35 cellular contexts compared by ENCODE assay signal in genomic region chr2:47990503-47990902, GRCh38.
DNase-seq lines count a peak whose midpoint lies in the region; ATAC-seq, FAIRE-seq and TF ChIP-seq lines count a peak whose summit lies in the region.
"Had no signal": no experiment of that assay in that cellular context is flagged by ENCODE, and none has a peak within 500 bp of the region (broad histone marks: within the 10 kb centered on the region; RNA-seq: fewer than 3 reads in every experiment).

No MANE protein-coding gene starts in this region.

- H3K9me3 ChIP-seq in HepG2 (ENCODE audit: low read length) (no peaks in the 10 kb centered on the region), right lobe of liver (no peaks in the 10 kb centered on the region), HEK293 (ENCODE audit: control insufficient read depth, insufficient read depth, low read depth, low read length) (no peaks in the 10 kb centered on the region), K562 (replicated peaks; ENCODE audit: control insufficient read depth, insufficient read depth, low read depth, low read length) (no peaks in the 10 kb centered on the region), sigmoid colon (no peaks in the 10 kb centered on the region)
- H3K9me3 ChIP-seq: A549, BE2C, BLaER1, Caco-2 had no signal

- TF ChIP-seq EP300 in HepG2 (IDR thresholded peaks at IDR 0.05; ENCODE audit: low read depth in 2 of 2, low read length in 2 of 2): no peak
- TF ChIP-seq EP300 in HepG2 (CRISPR knock-in tag; IDR thresholded peaks at IDR 0.05; ENCODE audit: borderline replicate concordance): no peak
- no peak for TF ChIP-seq EP300 in K562 (IDR thresholded peaks at IDR 0.05; ENCODE audit: low read length)
- no peak for TF ChIP-seq EP300 in sigmoid colon (IDR thresholded peaks at IDR 0.05)

- TF ChIP-seq CTCF in HepG2 (CRISPR knock-in tag; IDR thresholded peaks at IDR 0.05) (no peak), right lobe of liver (IDR thresholded peaks at IDR 0.05) (no peak), HEK293 (tag by site-specific recombination; IDR thresholded peaks at IDR 0.05) (no peak), K562 (IDR thresholded peaks at IDR 0.05 in 2 of 3, conservative IDR thresholded peaks at IDR 0.05 in 1 of 3; ENCODE audit: insufficient read depth in 2 of 3, low read depth in 1 of 3, low read length in 3 of 3) (no peak), sigmoid colon (IDR thresholded peaks at IDR 0.05) (no peak)

- H3K4me1 ChIP-seq in HepG2 (ENCODE audit: insufficient read depth, low read length) (no peaks in the 10 kb centered on the region), right lobe of liver (no peaks in the 10 kb centered on the region), HEK293 (ENCODE audit: control insufficient read depth, insufficient read depth, low read length) (no peaks in the 10 kb centered on the region), K562 (replicated peaks in 1 of 2; ENCODE audit: control insufficient read depth in 2 of 2, insufficient read depth in 2 of 2, low read length in 2 of 2) (no peaks in the 10 kb centered on the region), sigmoid colon (no peaks in the 10 kb centered on the region)
- H3K4me1 ChIP-seq: A549, BE2C, BLaER1, Caco-2 had no signal

- H3K36me3 ChIP-seq in HepG2 (replicated peaks in 1 of 2; ENCODE audit: control insufficient read depth in 1 of 2, insufficient read depth in 2 of 2, low read length in 2 of 2): no peaks in the 10 kb centered on the region
- H3K36me3 ChIP-seq in right lobe of liver: no peaks in the 10 kb centered on the region
- no peaks in the 10 kb centered on the region for H3K36me3 ChIP-seq in HEK293 (ENCODE audit: control insufficient read depth in 2 of 2, insufficient read depth in 1 of 2, low read length in 2 of 2)
- H3K36me3 ChIP-seq in K562 (ENCODE audit: control insufficient read depth, insufficient read depth, low read length): no peaks in the 10 kb centered on the region
- no peaks in the 10 kb centered on the region for H3K36me3 ChIP-seq in sigmoid colon
- H3K36me3 ChIP-seq: BE2C; BLaER1; BLaER1 treated with 17β-estradiol and CSF1 and Interleukin-3, amounts not matched to agents 10 nM and 100 nM had no signal

- POLR2A ChIA-PET in HepG2 (lab: Yijun Ruan, JAX): no interaction called here
- POLR2A ChIA-PET in HEK293 (lab: Yijun Ruan, JAX): no interaction called here
- POLR2A ChIA-PET in K562 (lab: Yijun Ruan, JAX): no interaction called here

- FAIRE-seq in HepG2 (lab: Jason Lieb, UNC): peak; percentile 18
- peak; percentile 44 for FAIRE-seq in HTR-8/SVneo (lab: Jason Lieb, UNC)
- FAIRE-seq in K562 (lab: Jason Lieb, UNC): no peak
- FAIRE-seq: A204.1, A549, D721Med had no signal

- CTCF ChIA-PET in HepG2 (lab: Yijun Ruan, JAX; ENCODE audit: low intra/inter-chr PET ratio, low total read pairs) (no interaction called here), HEK293 (lab: Yijun Ruan, JAX) (no interaction called here), K562 (lab: Yijun Ruan, JAX; ENCODE audit: low intra/inter-chr PET ratio) (no interaction called here)

- WGBS in HepG2 (ENCODE audit: low lambda C conversion rate): 29% methylated on average over 2 of the region's 2 CpGs
- WGBS in right lobe of liver (ENCODE audit: insufficient coverage, low coverage, low lambda C conversion rate, missing lambda C conversion rate): 90% methylated on average over 2 of the region's 2 CpGs
- WGBS in K562 (ENCODE audit: insufficient coverage, low coverage, missing lambda C conversion rate): 0% methylated on average over 2 of the region's 2 CpGs
- WGBS in sigmoid colon, 2 donors: 96% methylated on average over 2 of the region's 2 CpGs

- TF ChIP-seq RAD21 in HepG2 (CRISPR knock-in tag; IDR thresholded peaks at IDR 0.05) (no peak), K562 (CRISPR knock-in tag; conservative IDR thresholded peaks at IDR 0.05 in 1 of 2, IDR thresholded peaks at IDR 0.05 in 1 of 2) (no peak)

- intact Hi-C loops in HepG2 (cut with micrococcal nuclease; ENCODE audit: unreplicated experiment): no loop called here
- intact Hi-C loops in right lobe of liver (cut with DNase I): no loop called here
- intact Hi-C loops in K562 (cut with micrococcal nuclease): no loop called here
- intact Hi-C loops in sigmoid colon (cut with DNase I): no loop called here

- H3K4me3 ChIP-seq in HepG2 (replicated peaks in 1 of 3; ENCODE audit: insufficient read depth in 1 of 3, low read depth in 2 of 3, low read length in 3 of 3) (no peak overlapping the region), right lobe of liver (no peak overlapping the region), HEK293 (ENCODE audit: low read depth, low read length) (no peak overlapping the region), K562 (no peak overlapping the region), sigmoid colon (no peak overlapping the region)
- H3K4me3 ChIP-seq: A549; BLaER1; BLaER1 treated with 17β-estradiol and CSF1 and Interleukin-3, amounts not matched to agents 10 nM and 100 nM had no signal

- no peaks in the 10 kb centered on the region for H3K9me1 ChIP-seq in K562 (ENCODE audit: control insufficient read depth, insufficient read depth, low read length)

- TF ChIP-seq POLR2A in HepG2 (IDR thresholded peaks at IDR 0.05; ENCODE audit: insufficient read depth in 1 of 2, low read depth in 2 of 2, low read length in 2 of 2) (no peak), right lobe of liver (IDR thresholded peaks at IDR 0.05) (no peak), K562 (conservative IDR thresholded peaks at IDR 0.05) (no peak), sigmoid colon (IDR thresholded peaks at IDR 0.05) (no peak)

- no peak for ATAC-seq in HepG2
- ATAC-seq in right lobe of liver: no peak
- no peak for ATAC-seq in K562
- ATAC-seq: A549; CD8-positive, alpha-beta T cell had no signal

- H2AFZ ChIP-seq in HepG2 (ENCODE audit: low read length) (no peak overlapping the region), K562 (ENCODE audit: low read depth, low read length) (no peak overlapping the region)

- in situ Hi-C loops in HepG2 (cut with HindIII; ENCODE audit: extremely low pct_ligation_motif_present, low pct_unique_long_range_greater_than_20kb): no loop called here
- in situ Hi-C loops in K562 (cut with MboI): no loop called here

- H3K79me2 ChIP-seq in HepG2 (ENCODE audit: insufficient read depth, low read length) (no peaks in the 10 kb centered on the region), K562 (ENCODE audit: control insufficient read depth, insufficient read depth, low read length) (no peaks in the 10 kb centered on the region)

- H3K27ac ChIP-seq in HepG2 (ENCODE audit: extremely low read length, insufficient read depth, low read length) (no peak overlapping the region), right lobe of liver (no peak overlapping the region), HEK293 (ENCODE audit: extremely low read depth, low read depth, low read length) (no peak overlapping the region), K562 (ENCODE audit: extremely low read depth, low read depth, low read length) (no peak overlapping the region), sigmoid colon (no peak overlapping the region)
- H3K27ac ChIP-seq: 22Rv1; A549; BLaER1; BLaER1 treated with 17β-estradiol and CSF1 and Interleukin-3, amounts not matched to agents 10 nM and 100 nM; C4-2B had no signal

- H3K27me3 ChIP-seq in HepG2 (ENCODE audit: control insufficient read depth in 1 of 2, insufficient read depth in 2 of 2, low read length in 2 of 2) (peaks cover 0 to 4% of the 10 kb centered on the region in 2 experiments; a peak in 1 of 5 replicates), right lobe of liver (no peaks in the 10 kb centered on the region), K562 (ENCODE audit: control insufficient read depth in 2 of 2, insufficient read depth in 2 of 2, low read length in 2 of 2) (peaks cover 0 to 4% of the 10 kb centered on the region in 2 experiments; a peak in 2 of 5 replicates), sigmoid colon (no peaks in the 10 kb centered on the region)
- H3K27me3 ChIP-seq: BE2C; BLaER1; BLaER1 treated with 17β-estradiol and CSF1 and Interleukin-3, amounts not matched to agents 10 nM and 100 nM had no signal

- H3K9ac ChIP-seq in HepG2 (ENCODE audit: insufficient read depth, low read depth, low read length) (no peak overlapping the region), K562 (ENCODE audit: insufficient read depth in 1 of 2, low read depth in 2 of 2, low read length in 2 of 2) (no peak overlapping the region)
- H3K9ac ChIP-seq: BLaER1; BLaER1 treated with 17β-estradiol and CSF1 and Interleukin-3, amounts not matched to agents 10 nM and 100 nM had no signal

- H3K4me2 ChIP-seq in HepG2 (ENCODE audit: low read depth, low read length): no peak overlapping the region
- H3K4me2 ChIP-seq in K562 (ENCODE audit: insufficient read depth, low read length): no peak overlapping the region
- H3K4me2 ChIP-seq: A549; BLaER1; BLaER1 treated with 17β-estradiol and CSF1 and Interleukin-3, amounts not matched to agents 10 nM and 100 nM had no signal

- H4K20me1 ChIP-seq in HepG2 (ENCODE audit: insufficient read depth, low read length) (no peaks in the 10 kb centered on the region), K562 (replicated peaks; ENCODE audit: control insufficient read depth, insufficient read depth, low read length) (no peaks in the 10 kb centered on the region)
- H4K20me1 ChIP-seq: BLaER1; BLaER1 treated with 17β-estradiol and CSF1 and Interleukin-3, amounts not matched to agents 10 nM and 100 nM had no signal

- BruUV-seq in HepG2 (replicated peaks; lab: Mats Ljungman, UMichigan): no TSS peak
- no TSS peak for BruUV-seq in K562 (replicated peaks; lab: Mats Ljungman, UMichigan)

- DNase-seq in HepG2 (ENCODE audit: low spot score): no peak
- no peak for DNase-seq in right lobe of liver
- DNase-seq in HTR-8/SVneo (ENCODE audit: insufficient read length, low spot score): no peak
- no peak for DNase-seq in K562 (ENCODE audit: extremely low read depth in 1 of 4, low spot score in 3 of 4)
- DNase-seq in NCI-H446 treated with DMSO at 0.1 percent for 48 hours (lab: John Stamatoyannopoulos, UW): no peak
- no peak for DNase-seq in sigmoid colon
- DNase-seq in stimulated activated CD4-positive, alpha-beta T cell treated with anti-CD3 and anti-CD28 coated beads, Interleukin-1b, Interleukin-23, amount 100 ng/mL, for 48 hours: no peak
- DNase-seq: 8988T; ACHN; AML-193; BE2C; C1 segment of cervical spinal cord; Caco-2; Calu3; CD4-positive, alpha-beta memory T cell; CD4-positive, alpha-beta T cell; CD4-positive, CD25-positive, alpha-beta regulatory T cell; CD8-positive, alpha-beta memory T cell; CD8-positive, alpha-beta T cell; COR-L47; DMS 273 treated with DMSO at 0.1 percent for 48 hours; DMS153; DMS53; DMS79; DMS79 treated with DMSO at 0.1 percent for 48 hours; DND-41; EL had no signal

TF ChIP-seq in K562, 482 proteins besides CTCF, POLR2A, EP300 and RAD21 (continues in another document):
- TF ChIP-seq E2F3 (CRISPR knock-in tag; IDR thresholded peaks at IDR 0.05): no peak
- TF ChIP-seq ATF1 (CRISPR knock-in tag; IDR thresholded peaks at IDR 0.05): no peak
- 0 out of 2 replicates have a peak, but pooled peaks have one; percentile 50 for TF ChIP-seq ATF1 (tag; IDR thresholded peaks at IDR 0.05)
